24 cellular contexts compared by ENCODE assay signal in the genomic region with DNA sequence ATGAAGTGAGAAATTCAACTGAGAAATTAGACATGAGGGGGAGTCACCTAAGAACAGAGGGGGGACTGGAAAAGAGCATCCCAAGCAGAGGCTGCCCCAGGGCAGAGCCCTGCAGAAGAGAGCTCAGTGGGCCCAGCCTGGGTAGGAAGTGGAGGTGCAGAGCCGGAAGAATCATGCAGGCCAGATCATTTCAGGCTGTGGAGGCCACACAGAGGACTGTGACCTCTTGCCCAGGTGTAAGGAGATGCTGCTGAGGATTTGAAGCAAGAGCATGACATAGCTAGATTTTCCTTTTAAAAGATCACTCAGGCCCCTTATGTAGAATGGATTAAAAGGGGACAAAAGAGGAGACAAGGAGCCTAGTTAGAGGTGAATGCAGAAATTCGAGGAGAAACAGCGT.
DNase-seq lines count a peak whose midpoint lies in the region; ATAC-seq, FAIRE-seq and TF ChIP-seq lines count a peak whose summit lies in the region.
"Had no signal": no experiment of that assay in that cellular context is flagged by ENCODE, and none has a peak within 500 bp of the region (broad histone marks: within the 10 kb centered on the region; RNA-seq: fewer than 3 reads in every experiment).

No MANE protein-coding gene starts in this region.

- TF ChIP-seq RAD21 in HepG2 (CRISPR knock-in tag; IDR thresholded peaks at IDR 0.05) = no peak

- H3K27ac ChIP-seq in HepG2 (ENCODE audit: extremely low read length, insufficient read depth, low read length) (no peak overlapping the region), mesendoderm (ENCODE audit: low read depth, low read length) (no peak overlapping the region)
- H3K27ac ChIP-seq: cardiac muscle cell, heart left ventricle, HL-60, left lung, neutrophil, upper lobe of left lung had no signal

- H3K27me3 Mint-ChIP-seq in T-helper 2 cell treated with Interferon-gamma antibody and Interleukin-4, amounts not matched to agents 5 μg/mL and 100 μg/mL, for 36 hours (ENCODE audit: low read depth) = peaks cover 20% of the 10 kb centered on the region
- peaks cover 8% of the 10 kb centered on the region for H3K27me3 Mint-ChIP-seq in activated CD8-positive, alpha-beta T cell treated with anti-CD3 and anti-CD28 coated beads for 36 hours
- H3K27me3 Mint-ChIP-seq: B cell had no signal

- intact Hi-C loops in activated CD8-positive, alpha-beta T cell treated with anti-CD3 and anti-CD28 coated beads for 36 hours (cut with micrococcal nuclease) = loop anchor here (1.0 to 5.0 kb wide), 2 partner anchors 43 to 66 kb away; partner anchors contain the start of gene SPATA13
- intact Hi-C loops in HepG2 (cut with micrococcal nuclease; ENCODE audit: unreplicated experiment) = no loop called here

- H3K23ac ChIP-seq in mesendoderm (ENCODE audit: low read length) = no peak overlapping the region

- H3K79me1 ChIP-seq in mesendoderm (ENCODE audit: low read length) = no peaks in the 10 kb centered on the region

- no peak overlapping the region for H4K8ac ChIP-seq in mesendoderm (ENCODE audit: low read depth, low read length)

- no peaks in the 10 kb centered on the region for H3K9me3 Mint-ChIP-seq in T-helper 2 cell treated with Interferon-gamma antibody and Interleukin-4, amounts not matched to agents 5 μg/mL and 100 μg/mL, for 36 hours
- H3K9me3 Mint-ChIP-seq in activated CD8-positive, alpha-beta T cell treated with anti-CD3 and anti-CD28 coated beads for 36 hours = no peaks in the 10 kb centered on the region

- DNase-seq in T-helper 2 cell treated with Interferon-gamma antibody and Interleukin-4, amounts not matched to agents 5 μg/mL and 100 μg/mL, for 36 hours (ENCODE audit: low spot score) = no peak
- DNase-seq in T-helper 2 cell (no peak), HepG2 (ENCODE audit: low spot score) (no peak), UCSD-AML1 (lab: John Stamatoyannopoulos, UW; ENCODE audit: unreplicated experiment) (no peak), mesendoderm (no peak), NCI-H2107 treated with DMSO at 0.1 percent for 48 hours (lab: John Stamatoyannopoulos, UW; ENCODE audit: unreplicated experiment) (no peak)
- DNase-seq in activated CD8-positive, alpha-beta T cell treated with anti-CD3 and anti-CD28 coated beads for 36 hours = no peak
- DNase-seq: 8988T; activated CD4-positive, alpha-beta T cell treated with anti-CD3 and anti-CD28 coated beads, Interleukin-2, amount 50 U/mL, for 4 hours; dermis blood vessel endothelial cell; heart left ventricle; left lung; NCI-H1417 treated with DMSO at 0.1 percent for 48 hours; NCI-H524; upper lobe of left lung had no signal

- FAIRE-seq in HepG2 (lab: Jason Lieb, UNC) = no peak
- FAIRE-seq: endothelial cell of umbilical vein had no signal

- no peaks in the 10 kb centered on the region for H4K20me1 ChIP-seq in HepG2 (ENCODE audit: insufficient read depth, low read length)

- H3K4me2 ChIP-seq in HepG2 (ENCODE audit: low read depth, low read length) (peak overlapping the region; percentile 46), mesendoderm (ENCODE audit: low read length) (no peak overlapping the region)

- no peak overlapping the region for H2BK5ac ChIP-seq in mesendoderm (ENCODE audit: low read length)

- no peak overlapping the region for H3K56ac ChIP-seq in mesendoderm (ENCODE audit: low read length)

- CTCF ChIA-PET in activated CD8-positive, alpha-beta T cell treated with anti-CD3 and anti-CD28 coated beads for 36 hours (lab: Charles Lee) = interaction anchor here (0.8 to 1.4 kb wide), 5 partner anchors 43 to 132 kb away, joined by 3 to 12 read pairs (median 4); no protein-coding TSS in a partner anchor
- CTCF ChIA-PET in HepG2 (lab: Yijun Ruan, JAX; ENCODE audit: low intra/inter-chr PET ratio, low total read pairs) = no interaction called here

- no peak overlapping the region for H4K5ac ChIP-seq in mesendoderm (ENCODE audit: low read length)

- 58% methylated on average over 3 of the region's 3 CpGs for WGBS in HepG2 (ENCODE audit: low lambda C conversion rate)
- no CpG with 5 or more reads among the region's 3 CpGs for WGBS in mesendoderm (ENCODE audit: extremely low coverage, insufficient coverage, low lambda C conversion rate)

- H2BK15ac ChIP-seq in mesendoderm (replicated peaks; ENCODE audit: low read depth) = no peak overlapping the region

- in situ Hi-C loops in HepG2 (cut with HindIII; ENCODE audit: extremely low pct_ligation_motif_present, low pct_unique_long_range_greater_than_20kb) = no loop called here

- ATAC-seq in GM21786 (IDR thresholded peaks at IDR 0.05; ENCODE audit: unreplicated experiment) = peak; percentile 19
- ATAC-seq in activated CD8-positive, alpha-beta T cell treated with anti-CD3 and anti-CD28 coated beads for 36 hours = no peak
- peak; percentile 63 for ATAC-seq in HepG2
- ATAC-seq: heart left ventricle, left lung had no signal

- H3K4me1 ChIP-seq in HepG2 (ENCODE audit: insufficient read depth, low read length) (peaks cover 18% of the 10 kb centered on the region), mesendoderm (ENCODE audit: control insufficient read depth, low read depth, low read length) (no peaks in the 10 kb centered on the region)
- H3K4me1 ChIP-seq: left lung had no signal

- TF ChIP-seq EP300 in HepG2 (IDR thresholded peaks at IDR 0.05; ENCODE audit: low read depth in 2 of 2, low read length in 2 of 2) = no peak
- TF ChIP-seq EP300 in HepG2 (CRISPR knock-in tag; IDR thresholded peaks at IDR 0.05; ENCODE audit: borderline replicate concordance) = no peak

- H3K27ac Mint-ChIP-seq in T-helper 2 cell treated with Interferon-gamma antibody and Interleukin-4, amounts not matched to agents 5 μg/mL and 100 μg/mL, for 36 hours = peak overlapping the region; percentile 73
- H3K27ac Mint-ChIP-seq in activated CD8-positive, alpha-beta T cell treated with anti-CD3 and anti-CD28 coated beads for 36 hours = peak overlapping the region; percentile 56
- H3K27ac Mint-ChIP-seq: B cell, mesothelial cell of epicardium had no signal

- no peak for TF ChIP-seq POLR2A in HepG2 (IDR thresholded peaks at IDR 0.05; ENCODE audit: insufficient read depth in 1 of 2, low read depth in 2 of 2, low read length in 2 of 2)

- H3K18ac ChIP-seq in mesendoderm (ENCODE audit: low read length) = no peak overlapping the region

- peak overlapping the region; percentile 62 for H3K4me3 Mint-ChIP-seq in T-helper 2 cell treated with Interferon-gamma antibody and Interleukin-4, amounts not matched to agents 5 μg/mL and 100 μg/mL, for 36 hours
- H3K4me3 Mint-ChIP-seq in activated CD8-positive, alpha-beta T cell treated with anti-CD3 and anti-CD28 coated beads for 36 hours = peak overlapping the region; percentile 3
- H3K4me3 Mint-ChIP-seq: B cell, mesothelial cell of epicardium had no signal

- H3K27me3 ChIP-seq in HepG2 (ENCODE audit: control insufficient read depth in 1 of 2, insufficient read depth in 2 of 2, low read length in 2 of 2) (peaks cover 0 to 6% of the 10 kb centered on the region in 2 experiments; a peak in 4 of 5 replicates), mesendoderm (ENCODE audit: insufficient read depth, low read length, poor library complexity) (no peaks in the 10 kb centered on the region)
- H3K27me3 ChIP-seq: cardiac muscle cell, heart left ventricle, left lung, MG63, neutrophil, upper lobe of left lung had no signal

- H3K36me3 Mint-ChIP-seq in T-helper 2 cell treated with Interferon-gamma antibody and Interleukin-4, amounts not matched to agents 5 μg/mL and 100 μg/mL, for 36 hours (ENCODE audit: low read depth) = peaks cover 1% of the 10 kb centered on the region
- H3K36me3 Mint-ChIP-seq in activated CD8-positive, alpha-beta T cell treated with anti-CD3 and anti-CD28 coated beads for 36 hours (ENCODE audit: low read depth) = no peaks in the 10 kb centered on the region
- H3K36me3 Mint-ChIP-seq: mesothelial cell of epicardium had no signal

- no peak for TF ChIP-seq CTCF in activated CD8-positive, alpha-beta T cell treated with anti-CD3 and anti-CD28 coated beads for 36 hours (IDR thresholded peaks at IDR 0.05)
- no peak for TF ChIP-seq CTCF in HepG2 (CRISPR knock-in tag; IDR thresholded peaks at IDR 0.05)

- H2AFZ ChIP-seq in HepG2 (ENCODE audit: low read length) = no peak overlapping the region

- no peak overlapping the region for H3K9ac ChIP-seq in HepG2 (ENCODE audit: insufficient read depth, low read depth, low read length)
- H3K9ac ChIP-seq in mesendoderm (ENCODE audit: low read length) = no peak overlapping the region

- H3K4ac ChIP-seq in mesendoderm (ENCODE audit: low read depth, low read length) = no peak overlapping the region

- H3K79me2 ChIP-seq in HepG2 (ENCODE audit: insufficient read depth, low read length) = no peaks in the 10 kb centered on the region
- H3K79me2 ChIP-seq in mesendoderm (ENCODE audit: control insufficient read depth, insufficient read depth, low read length) = no peaks in the 10 kb centered on the region

- no peaks in the 10 kb centered on the region for H3K9me3 ChIP-seq in HepG2 (ENCODE audit: low read length)
- H3K9me3 ChIP-seq: heart left ventricle, left lung, MG63, neutrophil, upper lobe of left lung had no signal

- POLR2A ChIA-PET in activated CD8-positive, alpha-beta T cell treated with anti-CD3 and anti-CD28 coated beads for 36 hours (lab: Charles Lee) = interaction anchor here (0.8 to 3.1 kb wide), 11 partner anchors 10 to 173 kb away, joined by 3 to 13 read pairs (median 4); partner anchors contain the start of gene SPATA13
- POLR2A ChIA-PET in HepG2 (lab: Yijun Ruan, JAX) = interaction anchor here (1.0 to 1.8 kb wide), 2 partner anchors 8 to 10 kb away, joined by 3 to 8 read pairs; no protein-coding TSS in a partner anchor

- H3K36me3 ChIP-seq in HepG2 (replicated peaks in 1 of 2; ENCODE audit: control insufficient read depth in 1 of 2, insufficient read depth in 2 of 2, low read length in 2 of 2) = no peaks in the 10 kb centered on the region
- no peaks in the 10 kb centered on the region for H3K36me3 ChIP-seq in mesendoderm (ENCODE audit: control insufficient read depth, insufficient read depth, low read length)
- H3K36me3 ChIP-seq: cardiac muscle cell, heart left ventricle, left lung, MG63, neutrophil, upper lobe of left lung had no signal

- H3K4me3 ChIP-seq in HepG2 (replicated peaks in 1 of 3; ENCODE audit: insufficient read depth in 1 of 3, low read depth in 2 of 3, low read length in 3 of 3) = peak overlapping the region in 1 of 3 experiments; percentile 5; a peak in 1 of 6 replicates
- H3K4me3 ChIP-seq in mesendoderm (ENCODE audit: low read length) = no peak overlapping the region
- H3K4me3 ChIP-seq: cardiac muscle cell, heart left ventricle, left lung, MG63, smooth muscle cell, upper lobe of left lung had no signal

- no TSS peak for BruUV-seq in HepG2 (replicated peaks; lab: Mats Ljungman, UMichigan)

- H3K4me1 Mint-ChIP-seq in T-helper 2 cell treated with Interferon-gamma antibody and Interleukin-4, amounts not matched to agents 5 μg/mL and 100 μg/mL, for 36 hours (ENCODE audit: low read depth) = peaks cover 17% of the 10 kb centered on the region
- H3K4me1 Mint-ChIP-seq in activated CD8-positive, alpha-beta T cell treated with anti-CD3 and anti-CD28 coated beads for 36 hours (ENCODE audit: low read depth) = peaks cover 18% of the 10 kb centered on the region
- H3K4me1 Mint-ChIP-seq: B cell, mesothelial cell of epicardium had no signal

- H2BK120ac ChIP-seq in mesendoderm (ENCODE audit: low read depth, low read length) = no peak overlapping the region

- no peak overlapping the region for H2AK5ac ChIP-seq in mesendoderm (ENCODE audit: low read length)

TF ChIP-seq in HepG2, 621 proteins besides CTCF, POLR2A, EP300 and RAD21 (continues in another document):
- TF ChIP-seq GTF2F1 (IDR thresholded peaks at IDR 0.05; ENCODE audit: low read length) (no peak), JDP2 (CRISPR knock-in tag; IDR thresholded peaks at IDR 0.05; ENCODE audit: borderline replicate concordance) (no peak)
